ENCODE assay signal across 8 cellular contexts in genomic region chr11:75351541-75352416, GRCh38. TPM values are rescaled to one million over a fixed set of nuclear protein-coding genes. Genes with fewer than 3 reads are reported as not detected.
A peak's percentile ranks its signal among the peaks of the same experiment; 100 is the strongest.
DNase-seq lines count a peak whose midpoint lies in the region; ATAC-seq and TF ChIP-seq lines count a peak whose summit lies in the region.

ARRB1 (minus strand) TSS chr11:75351661; CDS start chr11:75351607, 54 bp downstream.

- H3K36me3 ChIP-seq in CD8-positive, alpha-beta memory T cell (ENCODE audit: insufficient read depth, low read length): no peaks in the 10 kb centered on the region
- H3K36me3 ChIP-seq in HUES64 (ENCODE audit: insufficient read depth, low read length) (no peaks in the 10 kb centered on the region; the same call in 1 of the 2 replicates), skeletal muscle satellite cell (ENCODE audit: insufficient read depth, low read length) (no peaks in the 10 kb centered on the region)

- POLR2A ChIA-PET in CD8-positive, alpha-beta memory T cell (lab: Charles Lee): interaction anchor here (0.5 to 3.7 kb wide), 6 partner anchors 9 to 72 kb away, joined by 3 to 28 read pairs (median 4); no protein-coding TSS in a partner anchor
- POLR2A ChIA-PET in MCF 10A (lab: Yijun Ruan, JAX): interaction anchor here (1.5 kb wide), 1 partner anchor 10 kb away, joined by 8 read pairs; no protein-coding TSS in a partner anchor

- peaks cover 0 to 6% (median 0%) of the 10 kb centered on the region in 3 donors for H3K36me3 Mint-ChIP-seq in CD8-positive, alpha-beta memory T cell
- peaks cover 6% of the 10 kb centered on the region for H3K36me3 Mint-ChIP-seq in MCF 10A (ENCODE audit: insufficient read depth, unreplicated experiment)

- H3K9me3 ChIP-seq in CD8-positive, alpha-beta memory T cell (ENCODE audit: low read length): no peaks in the 10 kb centered on the region
- H3K9me3 ChIP-seq in HUES64 (ENCODE audit: insufficient read depth, low read depth, low read length): no peaks in the 10 kb centered on the region
- H3K9me3 ChIP-seq in skeletal muscle satellite cell (replicated peaks; ENCODE audit: low read length): no peaks in the 10 kb centered on the region

- H3K27me3 Mint-ChIP-seq in CD8-positive, alpha-beta memory T cell: peaks cover 2 to 8% of the 10 kb centered on the region in 2 donors
- peaks cover 8% of the 10 kb centered on the region for H3K27me3 Mint-ChIP-seq in MCF 10A (ENCODE audit: insufficient read depth, unreplicated experiment)

- under 1% methylated on average over 91 of the region's 95 CpGs for WGBS in HUES64

- H3K27ac ChIP-seq in CD8-positive, alpha-beta memory T cell (ENCODE audit: low read depth, low read length): peak within 1 kb of the TSS; percentile 82
- H3K27ac ChIP-seq in HUES64 (ENCODE audit: low read depth, low read length): peak within 1 kb of the TSS; percentile 72; the same call in 1 of the 2 replicates

- peak within 1 kb of the TSS; percentile 91 to 98 (median 93) for H3K4me3 Mint-ChIP-seq in CD8-positive, alpha-beta memory T cell
- H3K4me3 Mint-ChIP-seq in MCF 10A (ENCODE audit: unreplicated experiment): peak within 1 kb of the TSS; percentile 80

- H3K9ac ChIP-seq in HUES64 (ENCODE audit: low read depth, low read length): peak within 1 kb of the TSS; percentile 69
- peak within 1 kb of the TSS; percentile 67 for H3K9ac ChIP-seq in skeletal muscle satellite cell (ENCODE audit: low read depth, low read length)

- H3K4me3 ChIP-seq in CD8-positive, alpha-beta memory T cell (ENCODE audit: low read length): peak within 1 kb of the TSS; percentile 77
- peak within 1 kb of the TSS; percentile 62 for H3K4me3 ChIP-seq in HUES64 (ENCODE audit: low read length)
- H3K4me3 ChIP-seq in skeletal muscle satellite cell (ENCODE audit: low read length): peak within 1 kb of the TSS; percentile 69

- CTCF ChIA-PET in CD8-positive, alpha-beta memory T cell (lab: Charles Lee): interaction anchor here (0.6 to 2.9 kb wide), 12 partner anchors 9 to 379 kb away, joined by 3 to 17 read pairs (median 4); no protein-coding TSS in a partner anchor
- CTCF ChIA-PET in MCF 10A (lab: Yijun Ruan, JAX): interaction anchor here (1.0 to 1.5 kb wide), 4 partner anchors 16 to 36 kb away, joined by 3 to 5 read pairs (median 3); no protein-coding TSS in a partner anchor

- no peak for TF ChIP-seq CTCF in MCF 10A (IDR thresholded peaks at IDR 0.05; ENCODE audit: unreplicated experiment)

- H3K27ac Mint-ChIP-seq in CD8-positive, alpha-beta memory T cell: peak within 1 kb of the TSS; percentile 82 to 98 (median 96)
- H3K27ac Mint-ChIP-seq in MCF 10A (ENCODE audit: low read depth, unreplicated experiment): peak within 1 kb of the TSS; percentile 63

- peaks cover 52% of the 10 kb centered on the region for H3K4me1 ChIP-seq in CD8-positive, alpha-beta memory T cell (ENCODE audit: insufficient read depth, low read length)
- peaks cover 28% of the 10 kb centered on the region for H3K4me1 ChIP-seq in HUES64 (ENCODE audit: insufficient read depth, low read length)
- peaks cover 36% of the 10 kb centered on the region for H3K4me1 ChIP-seq in skeletal muscle satellite cell (ENCODE audit: control insufficient read depth, insufficient read depth, low read length)

- H3K4me1 Mint-ChIP-seq in CD8-positive, alpha-beta memory T cell: peaks cover 46 to 64% (median 60%) of the 10 kb centered on the region in 3 donors
- H3K4me1 Mint-ChIP-seq in MCF 10A (ENCODE audit: insufficient read depth, unreplicated experiment): peaks cover 27% of the 10 kb centered on the region

- no peak for ATAC-seq in GM19455 (IDR thresholded peaks at IDR 0.05; ENCODE audit: unreplicated experiment)

- peak; percentile 52 to 79 (median 68) for DNase-seq in CD8-positive, alpha-beta memory T cell
- DNase-seq in UCSD-AML1 (lab: John Stamatoyannopoulos, UW; ENCODE audit: unreplicated experiment) (peak; percentile 88), MCF 10A (ENCODE audit: unreplicated experiment) (peak; percentile 41), iPS-NIHi11 (ENCODE audit: low spot score) (peak; percentile 87), NCI-H2171 treated with DMSO at 0.1 percent for 48 hours (lab: John Stamatoyannopoulos, UW) (no peak)

- H3K9me3 Mint-ChIP-seq in CD8-positive, alpha-beta memory T cell: peaks cover 0 to 2% (median 0%) of the 10 kb centered on the region in 5 donors
- H3K9me3 Mint-ChIP-seq in MCF 10A (ENCODE audit: unreplicated experiment): no peaks in the 10 kb centered on the region

- H3K4me2 ChIP-seq in skeletal muscle satellite cell (ENCODE audit: low read length): peak within 1 kb of the TSS; percentile 85

- no TSS peak for BruUV-seq in MCF 10A (replicated peaks; lab: Mats Ljungman, UMichigan)

- intact Hi-C loops in MCF 10A (cut with micrococcal nuclease): no loop called here

- H3K27me3 ChIP-seq in CD8-positive, alpha-beta memory T cell (ENCODE audit: insufficient read depth, low read length, poor library complexity, severe bottlenecking): no peaks in the 10 kb centered on the region
- H3K27me3 ChIP-seq in HUES64 (ENCODE audit: insufficient read depth, low read length) (peaks cover 21% of the 10 kb centered on the region), skeletal muscle satellite cell (ENCODE audit: control insufficient read depth, insufficient read depth, low read length) (peaks cover 2% of the 10 kb centered on the region)

RNA-seq across cellular contexts. Expression of gene ARRB1, which starts in this region (rescaled TPM):
- total RNA-seq in CD8-positive, alpha-beta memory T cell: 10 to 100 TPM in 1 of 2 experiments, 1 to 10 TPM in 1; 9.9 to 10.6 TPM
- 5.5 TPM for polyA plus RNA-seq in CD8-positive, alpha-beta memory T cell
- 23.4 TPM for polyA plus RNA-seq in HUES64 (2013, experiment 1 of 2)
- polyA plus RNA-seq in HUES64 (2013, experiment 2 of 2): 30.1 TPM
- 0.44 and 0.98 TPM in 2 replicates for total RNA-seq in MCF 10A (2022)
- total RNA-seq in skeletal muscle satellite cell (2012; rRNA removed): 16.0 and 19.7 TPM in 2 replicates

Comparison
In these comparisons a context has a peak if more than half of its experiments do, and no peak if none do; other contexts are left out.
1. Peak in DNase-seq in MCF 10A; RNA of the gene not detected or under 1 TPM.